1 cellular context compared by ENCODE assay signal in the genomic region with DNA sequence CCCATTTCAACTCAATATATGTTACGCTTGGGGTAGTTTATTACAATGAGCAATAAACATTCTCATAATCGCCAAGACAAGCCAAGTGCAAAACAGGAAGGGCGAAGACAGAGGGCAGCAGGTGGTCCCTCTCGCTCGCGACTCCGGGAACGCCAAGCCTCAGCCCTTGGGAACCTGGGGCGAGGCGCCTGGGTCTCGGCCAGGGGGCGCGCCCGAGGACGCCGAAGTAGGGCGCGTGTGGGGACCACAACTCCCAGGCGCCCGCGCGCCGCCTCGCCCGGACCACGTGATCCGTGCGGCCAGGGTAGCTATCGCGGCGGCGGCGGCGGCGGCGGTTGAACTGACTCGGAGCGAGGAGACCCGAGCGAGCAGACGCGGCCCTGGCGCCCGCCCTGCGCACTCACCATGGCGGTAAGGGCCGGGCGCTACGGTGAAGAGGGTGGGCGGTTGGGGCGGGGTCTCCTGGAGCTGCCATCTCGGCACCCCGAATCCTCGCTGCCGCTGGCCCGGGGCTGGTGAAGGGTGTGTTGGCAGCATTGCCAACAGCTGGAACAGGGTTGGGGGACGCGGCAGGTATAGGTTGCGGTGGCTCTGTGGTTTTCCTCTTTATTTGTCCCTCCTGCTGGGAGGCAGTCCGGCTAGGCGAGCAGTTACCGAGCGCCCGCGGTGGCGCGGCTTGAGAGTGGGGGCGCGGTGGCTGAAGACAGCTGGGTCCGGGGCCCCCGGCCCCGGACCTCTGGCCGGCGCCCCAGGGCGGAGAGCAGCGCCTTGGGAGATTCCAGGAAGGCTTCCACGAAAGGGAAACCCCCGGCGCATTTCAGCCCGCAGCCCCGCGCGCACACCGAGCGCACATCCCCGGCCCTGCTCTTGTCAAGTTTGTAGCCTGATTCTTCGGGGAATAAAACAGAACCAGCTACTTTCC.
TF ChIP-seq lines count a peak whose summit lies in the region.

TSS of gene SLC31A2 (plus strand) at position 338 of the 922 bp plus-strand sequence. CDS start at position 406, 68 bp downstream.

TF ChIP-seq in SK-N-SH, 30 proteins besides CTCF, POLR2A, EP300 and RAD21 (continued from another document):
- TF ChIP-seq, protein P1, sequence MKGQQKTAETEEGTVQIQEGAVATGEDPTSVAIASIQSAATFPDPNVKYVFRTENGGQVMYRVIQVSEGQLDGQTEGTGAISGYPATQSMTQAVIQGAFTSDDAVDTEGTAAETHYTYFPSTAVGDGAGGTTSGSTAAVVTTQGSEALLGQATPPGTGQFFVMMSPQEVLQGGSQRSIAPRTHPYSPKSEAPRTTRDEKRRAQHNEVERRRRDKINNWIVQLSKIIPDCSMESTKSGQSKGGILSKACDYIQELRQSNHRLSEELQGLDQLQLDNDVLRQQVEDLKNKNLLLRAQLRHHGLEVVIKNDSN (IDR thresholded peaks at IDR 0.05; ENCODE audit: borderline replicate concordance, low read depth): peak; percentile 96
- no peak for TF ChIP-seq RCOR1 (IDR thresholded peaks at IDR 0.05; ENCODE audit: low read length)
- no peak for TF ChIP-seq ELF1 (IDR thresholded peaks at IDR 0.05)
- TF ChIP-seq CHD2 (IDR thresholded peaks at IDR 0.05; ENCODE audit: low read length, partially characterized antibody): peak; percentile 76
- TF ChIP-seq, protein P2, sequence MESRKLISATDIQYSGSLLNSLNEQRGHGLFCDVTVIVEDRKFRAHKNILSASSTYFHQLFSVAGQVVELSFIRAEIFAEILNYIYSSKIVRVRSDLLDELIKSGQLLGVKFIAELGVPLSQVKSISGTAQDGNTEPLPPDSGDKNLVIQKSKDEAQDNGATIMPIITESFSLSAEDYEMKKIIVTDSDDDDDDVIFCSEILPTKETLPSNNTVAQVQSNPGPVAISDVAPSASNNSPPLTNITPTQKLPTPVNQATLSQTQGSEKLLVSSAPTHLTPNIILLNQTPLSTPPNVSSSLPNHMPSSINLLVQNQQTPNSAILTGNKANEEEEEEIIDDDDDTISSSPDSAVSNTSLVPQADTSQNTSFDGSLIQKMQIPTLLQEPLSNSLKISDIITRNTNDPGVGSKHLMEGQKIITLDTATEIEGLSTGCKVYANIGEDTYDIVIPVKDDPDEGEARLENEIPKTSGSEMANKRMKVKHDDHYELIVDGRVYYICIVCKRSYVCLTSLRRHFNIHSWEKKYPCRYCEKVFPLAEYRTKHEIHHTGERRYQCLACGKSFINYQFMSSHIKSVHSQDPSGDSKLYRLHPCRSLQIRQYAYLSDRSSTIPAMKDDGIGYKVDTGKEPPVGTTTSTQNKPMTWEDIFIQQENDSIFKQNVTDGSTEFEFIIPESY (IDR thresholded peaks at IDR 0.05; ENCODE audit: borderline replicate concordance, low read depth): peak; percentile 83; the same call in 1 of the 2 replicates
- peak; percentile 48; the same call in 1 of the 2 replicates for TF ChIP-seq TAF1 (IDR thresholded peaks at IDR 0.05; ENCODE audit: borderline replicate concordance, low read depth, low read length)
- TF ChIP-seq, protein P3, sequence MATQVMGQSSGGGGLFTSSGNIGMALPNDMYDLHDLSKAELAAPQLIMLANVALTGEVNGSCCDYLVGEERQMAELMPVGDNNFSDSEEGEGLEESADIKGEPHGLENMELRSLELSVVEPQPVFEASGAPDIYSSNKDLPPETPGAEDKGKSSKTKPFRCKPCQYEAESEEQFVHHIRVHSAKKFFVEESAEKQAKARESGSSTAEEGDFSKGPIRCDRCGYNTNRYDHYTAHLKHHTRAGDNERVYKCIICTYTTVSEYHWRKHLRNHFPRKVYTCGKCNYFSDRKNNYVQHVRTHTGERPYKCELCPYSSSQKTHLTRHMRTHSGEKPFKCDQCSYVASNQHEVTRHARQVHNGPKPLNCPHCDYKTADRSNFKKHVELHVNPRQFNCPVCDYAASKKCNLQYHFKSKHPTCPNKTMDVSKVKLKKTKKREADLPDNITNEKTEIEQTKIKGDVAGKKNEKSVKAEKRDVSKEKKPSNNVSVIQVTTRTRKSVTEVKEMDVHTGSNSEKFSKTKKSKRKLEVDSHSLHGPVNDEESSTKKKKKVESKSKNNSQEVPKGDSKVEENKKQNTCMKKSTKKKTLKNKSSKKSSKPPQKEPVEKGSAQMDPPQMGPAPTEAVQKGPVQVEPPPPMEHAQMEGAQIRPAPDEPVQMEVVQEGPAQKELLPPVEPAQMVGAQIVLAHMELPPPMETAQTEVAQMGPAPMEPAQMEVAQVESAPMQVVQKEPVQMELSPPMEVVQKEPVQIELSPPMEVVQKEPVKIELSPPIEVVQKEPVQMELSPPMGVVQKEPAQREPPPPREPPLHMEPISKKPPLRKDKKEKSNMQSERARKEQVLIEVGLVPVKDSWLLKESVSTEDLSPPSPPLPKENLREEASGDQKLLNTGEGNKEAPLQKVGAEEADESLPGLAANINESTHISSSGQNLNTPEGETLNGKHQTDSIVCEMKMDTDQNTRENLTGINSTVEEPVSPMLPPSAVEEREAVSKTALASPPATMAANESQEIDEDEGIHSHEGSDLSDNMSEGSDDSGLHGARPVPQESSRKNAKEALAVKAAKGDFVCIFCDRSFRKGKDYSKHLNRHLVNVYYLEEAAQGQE (IDR thresholded peaks at IDR 0.05; ENCODE audit: low read depth, low read length): no peak
